In the genomic region with DNA sequence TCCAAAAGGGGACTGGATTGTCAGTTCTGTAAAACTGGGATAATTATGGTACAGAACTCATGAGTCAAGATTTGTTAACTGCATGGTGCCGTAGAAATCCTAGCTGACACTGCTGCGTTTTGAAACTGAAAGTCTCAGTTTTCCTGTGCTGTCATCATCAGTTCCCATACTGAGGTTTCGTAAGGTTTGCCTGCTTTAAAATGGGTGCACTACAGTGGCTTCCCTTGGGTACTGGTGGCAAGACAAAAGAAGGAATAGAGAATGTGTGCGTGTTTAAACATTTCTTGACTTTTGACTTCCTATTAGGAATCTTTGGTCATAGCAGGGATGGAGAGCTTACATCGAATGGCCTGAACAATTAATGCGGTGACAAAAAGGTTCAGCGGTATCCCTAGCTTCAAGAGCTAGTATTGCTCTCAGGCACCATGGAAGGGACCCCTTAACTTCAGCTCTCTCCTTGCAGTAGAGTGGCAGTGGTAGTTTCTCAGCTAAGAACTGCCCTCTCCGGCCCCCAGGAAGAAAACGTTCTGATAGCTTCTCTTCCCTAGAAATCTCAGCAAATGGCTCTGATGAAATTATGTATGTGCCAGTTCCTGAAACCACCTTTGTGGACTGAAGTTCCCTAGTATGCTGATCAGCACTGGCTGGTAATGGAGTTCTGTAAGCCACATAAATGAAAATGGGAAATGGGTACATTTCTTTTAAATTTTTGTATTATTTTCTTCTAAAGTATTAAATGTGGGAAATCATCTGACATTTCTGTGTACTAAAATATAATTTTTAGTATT, we compare ENCODE assay signal across 9 cellular contexts. TPM values are rescaled to one million over a fixed set of nuclear protein-coding genes. Genes with fewer than 3 reads are reported as not detected.
DNase-seq lines count a peak whose midpoint lies in the region; ATAC-seq, FAIRE-seq and TF ChIP-seq lines count a peak whose summit lies in the region.
"Had no signal": no experiment of that assay in that cellular context is flagged by ENCODE, and none has a peak within 500 bp of the region (broad histone marks: within the 10 kb centered on the region; RNA-seq: fewer than 3 reads in every experiment).

No MANE protein-coding gene starts in this region.

- no peaks in the 10 kb centered on the region for H3K36me3 ChIP-seq in small intestine (ENCODE audit: control insufficient read depth in 2 of 2, insufficient read depth in 2 of 2, low read length in 2 of 2)

- no peak for DNase-seq in T-helper 2 cell treated with Interferon-gamma antibody and Interleukin-4, amounts not matched to agents 5 μg/mL and 100 μg/mL, for 36 hours (ENCODE audit: low spot score)
- DNase-seq in natural killer cell: no peak
- no peak for DNase-seq in small intestine
- DNase-seq in dedifferentiated amniotic fluid mesenchymal stem cell (ENCODE audit: extremely low spot score): no peak
- no peak for DNase-seq in RKO (ENCODE audit: low spot score)

- intact Hi-C loops in natural killer cell (cut with micrococcal nuclease): no loop called here

- H3K4me3 ChIP-seq in small intestine (ENCODE audit: low read depth in 1 of 2, low read length in 2 of 2): no peak overlapping the region

- FAIRE-seq in small intestine (lab: Jason Lieb, UNC): no peak

- peaks cover 0 to 2% of the 10 kb centered on the region in 2 donors for H3K4me1 ChIP-seq in small intestine (ENCODE audit: control insufficient read depth in 2 of 2, insufficient read depth in 1 of 2, low read depth in 1 of 2, low read length in 1 of 2)

- no peak for TF ChIP-seq CTCF in natural killer cell (IDR thresholded peaks at IDR 0.05)

- peaks cover 4% of the 10 kb centered on the region for H3K36me3 Mint-ChIP-seq in T-helper 2 cell treated with Interferon-gamma antibody and Interleukin-4, amounts not matched to agents 5 μg/mL and 100 μg/mL, for 36 hours (ENCODE audit: low read depth)
- no peaks in the 10 kb centered on the region for H3K36me3 Mint-ChIP-seq in natural killer cell

- no peaks in the 10 kb centered on the region for H3K9me3 ChIP-seq in small intestine (ENCODE audit: control insufficient read depth, low read depth)

- peak; percentile 94 for ATAC-seq in GM18867 (IDR thresholded peaks at IDR 0.05; ENCODE audit: unreplicated experiment)
- peak; percentile 93 for ATAC-seq in HG02678 (IDR thresholded peaks at IDR 0.05; ENCODE audit: unreplicated experiment)
- peak; percentile 54 to 71 (median 68) for ATAC-seq in natural killer cell
- no peak for ATAC-seq in GM19397 (IDR thresholded peaks at IDR 0.05; ENCODE audit: unreplicated experiment)

- no peaks in the 10 kb centered on the region for H3K27me3 ChIP-seq in small intestine (ENCODE audit: control insufficient read depth in 2 of 2, insufficient read depth in 2 of 2, low read length in 2 of 2)

- no peak overlapping the region for H3K27ac Mint-ChIP-seq in T-helper 2 cell treated with Interferon-gamma antibody and Interleukin-4, amounts not matched to agents 5 μg/mL and 100 μg/mL, for 36 hours
- peak overlapping the region in 1 of 2 donors; percentile 37 for H3K27ac Mint-ChIP-seq in natural killer cell
- H3K27ac Mint-ChIP-seq: stimulated activated naive CD8-positive, alpha-beta T cell treated with anti-CD3 and anti-CD28 coated beads, Interleukin-15, Interleukin-2, amounts not matched to agents 100 ng/mL and 50 ng/mL, for 24 hours had no signal

- H3K4me3 Mint-ChIP-seq in T-helper 2 cell treated with Interferon-gamma antibody and Interleukin-4, amounts not matched to agents 5 μg/mL and 100 μg/mL, for 36 hours: peak overlapping the region; percentile 14
- H3K4me3 Mint-ChIP-seq in natural killer cell: peak overlapping the region; percentile 35
- H3K4me3 Mint-ChIP-seq: stimulated activated naive CD8-positive, alpha-beta T cell treated with anti-CD3 and anti-CD28 coated beads, Interleukin-15, Interleukin-2, amounts not matched to agents 100 ng/mL and 50 ng/mL, for 24 hours had no signal

- no peaks in the 10 kb centered on the region for H3K27me3 Mint-ChIP-seq in T-helper 2 cell treated with Interferon-gamma antibody and Interleukin-4, amounts not matched to agents 5 μg/mL and 100 μg/mL, for 36 hours (ENCODE audit: low read depth)
- H3K27me3 Mint-ChIP-seq in natural killer cell (ENCODE audit: low read depth in 2 of 2): no peaks in the 10 kb centered on the region
- H3K27me3 Mint-ChIP-seq: stimulated activated naive CD8-positive, alpha-beta T cell treated with anti-CD3 and anti-CD28 coated beads, Interleukin-15, Interleukin-2, amounts not matched to agents 100 ng/mL and 50 ng/mL, for 24 hours had no signal

- WGBS in small intestine, 3 donors: 73 to 85% (median 80%) methylated on average over 9 of the region's 9 CpGs

- H3K9me3 Mint-ChIP-seq in T-helper 2 cell treated with Interferon-gamma antibody and Interleukin-4, amounts not matched to agents 5 μg/mL and 100 μg/mL, for 36 hours: no peaks in the 10 kb centered on the region
- no peaks in the 10 kb centered on the region for H3K9me3 Mint-ChIP-seq in natural killer cell
- H3K9me3 Mint-ChIP-seq: stimulated activated naive CD8-positive, alpha-beta T cell treated with anti-CD3 and anti-CD28 coated beads, Interleukin-15, Interleukin-2, amounts not matched to agents 100 ng/mL and 50 ng/mL, for 24 hours had no signal

- peaks cover 13% of the 10 kb centered on the region for H3K4me1 Mint-ChIP-seq in T-helper 2 cell treated with Interferon-gamma antibody and Interleukin-4, amounts not matched to agents 5 μg/mL and 100 μg/mL, for 36 hours (ENCODE audit: low read depth)
- peaks cover 16 to 20% of the 10 kb centered on the region in 2 donors for H3K4me1 Mint-ChIP-seq in natural killer cell

- no peak overlapping the region for H3K27ac ChIP-seq in small intestine (ENCODE audit: low read depth in 1 of 2, low read length in 1 of 2)

RNA-seq across cellular contexts. Expression of a gene that starts 28.9 kb away (rescaled TPM):
- total RNA-seq in natural killer cell: 10 to 100 TPM; 26.6 to 31.0 (median 30.4) TPM
- polyA plus RNA-seq in small intestine: 10 to 100 TPM; 19.9 to 30.9 (median 28.6) TPM
